In the genomic region with DNA sequence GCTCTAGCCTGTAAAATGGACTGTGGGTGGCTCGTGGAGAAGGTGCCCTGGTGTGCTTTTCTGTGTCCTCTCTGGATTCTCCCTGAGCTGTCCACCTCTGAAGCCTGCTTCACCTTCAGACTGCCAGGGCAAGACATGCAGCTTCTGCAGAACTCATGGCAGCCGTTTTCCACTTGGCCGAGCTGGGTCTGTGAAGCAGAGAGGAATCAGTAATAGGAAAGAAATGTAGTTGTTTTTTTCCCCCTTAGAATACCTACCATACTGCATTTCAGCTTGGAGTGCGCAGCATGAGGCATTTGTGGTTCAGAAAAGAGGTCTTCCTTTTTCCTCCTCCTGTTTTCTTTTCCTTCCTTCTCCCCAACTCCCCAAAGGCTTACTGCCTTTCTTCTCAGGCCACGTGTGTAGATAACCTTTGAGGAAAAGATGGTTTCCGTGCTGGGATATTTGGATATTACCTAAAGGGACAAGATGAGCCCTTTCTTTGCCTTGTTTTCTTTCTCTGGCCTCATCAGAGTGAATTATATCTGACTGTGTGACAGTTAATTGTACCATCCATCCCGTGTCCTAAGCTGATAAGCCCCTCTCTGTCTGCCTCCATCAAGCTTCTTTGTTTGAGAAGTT, we compare ENCODE assay signal across 8 cellular contexts. TPM values are rescaled to one million over a fixed set of nuclear protein-coding genes. Genes with fewer than 3 reads are reported as not detected.
DNase-seq lines count a peak whose midpoint lies in the region; ATAC-seq and TF ChIP-seq lines count a peak whose summit lies in the region.

No MANE protein-coding gene starts in this region.

- intact Hi-C loops in left ventricle myocardium superior (cut with micrococcal nuclease) = no loop called here

- H3K27me3 Mint-ChIP-seq in stimulated activated memory B cell treated with anti-CD40 and anti-IgM and Interleukin-4, amounts not matched to agents 10 μg/mL and 1 μg/mL and 100 μg/mL, for 72 hours = no peaks in the 10 kb centered on the region

- H3K4me3 Mint-ChIP-seq in stimulated activated memory B cell treated with anti-CD40 and anti-IgM and Interleukin-4, amounts not matched to agents 10 μg/mL and 1 μg/mL and 100 μg/mL, for 72 hours = peak overlapping the region; percentile 59

- ATAC-seq in SK-N-SH treated with all-trans-retinoic acid at 6 μM for 48 hours (peak; percentile 34), left ventricle myocardium superior (peak; percentile 24), GM21576 (IDR thresholded peaks at IDR 0.05; ENCODE audit: unreplicated experiment) (no peak)
- no peak for ATAC-seq in stimulated activated memory B cell treated with anti-CD40 and anti-IgM and Interleukin-4, amounts not matched to agents 10 μg/mL and 1 μg/mL and 100 μg/mL, for 72 hours

- no peaks in the 10 kb centered on the region for H3K9me3 Mint-ChIP-seq in stimulated activated memory B cell treated with anti-CD40 and anti-IgM and Interleukin-4, amounts not matched to agents 10 μg/mL and 1 μg/mL and 100 μg/mL, for 72 hours

- DNase-seq in DMS53 (lab: John Stamatoyannopoulos, UW) (peak; percentile 45), DMS53 treated with DMSO at 0.1 percent for 48 hours (lab: John Stamatoyannopoulos, UW; ENCODE audit: unreplicated experiment) (no peak), left ventricle myocardium superior (no peak), NCI-H146 (lab: John Stamatoyannopoulos, UW) (no peak), NCI-H2029 (lab: John Stamatoyannopoulos, UW) (no peak)

- peaks cover 82% of the 10 kb centered on the region for H3K4me1 Mint-ChIP-seq in stimulated activated memory B cell treated with anti-CD40 and anti-IgM and Interleukin-4, amounts not matched to agents 10 μg/mL and 1 μg/mL and 100 μg/mL, for 72 hours

- H3K36me3 Mint-ChIP-seq in stimulated activated memory B cell treated with anti-CD40 and anti-IgM and Interleukin-4, amounts not matched to agents 10 μg/mL and 1 μg/mL and 100 μg/mL, for 72 hours = no peaks in the 10 kb centered on the region

- peak overlapping the region; percentile 82 for H3K27ac Mint-ChIP-seq in stimulated activated memory B cell treated with anti-CD40 and anti-IgM and Interleukin-4, amounts not matched to agents 10 μg/mL and 1 μg/mL and 100 μg/mL, for 72 hours

TF ChIP-seq in SK-N-SH treated with all-trans-retinoic acid at 6 μM for 48 hours, 23 proteins besides CTCF, POLR2A, EP300 and RAD21:
- TF ChIP-seq, protein P1, sequence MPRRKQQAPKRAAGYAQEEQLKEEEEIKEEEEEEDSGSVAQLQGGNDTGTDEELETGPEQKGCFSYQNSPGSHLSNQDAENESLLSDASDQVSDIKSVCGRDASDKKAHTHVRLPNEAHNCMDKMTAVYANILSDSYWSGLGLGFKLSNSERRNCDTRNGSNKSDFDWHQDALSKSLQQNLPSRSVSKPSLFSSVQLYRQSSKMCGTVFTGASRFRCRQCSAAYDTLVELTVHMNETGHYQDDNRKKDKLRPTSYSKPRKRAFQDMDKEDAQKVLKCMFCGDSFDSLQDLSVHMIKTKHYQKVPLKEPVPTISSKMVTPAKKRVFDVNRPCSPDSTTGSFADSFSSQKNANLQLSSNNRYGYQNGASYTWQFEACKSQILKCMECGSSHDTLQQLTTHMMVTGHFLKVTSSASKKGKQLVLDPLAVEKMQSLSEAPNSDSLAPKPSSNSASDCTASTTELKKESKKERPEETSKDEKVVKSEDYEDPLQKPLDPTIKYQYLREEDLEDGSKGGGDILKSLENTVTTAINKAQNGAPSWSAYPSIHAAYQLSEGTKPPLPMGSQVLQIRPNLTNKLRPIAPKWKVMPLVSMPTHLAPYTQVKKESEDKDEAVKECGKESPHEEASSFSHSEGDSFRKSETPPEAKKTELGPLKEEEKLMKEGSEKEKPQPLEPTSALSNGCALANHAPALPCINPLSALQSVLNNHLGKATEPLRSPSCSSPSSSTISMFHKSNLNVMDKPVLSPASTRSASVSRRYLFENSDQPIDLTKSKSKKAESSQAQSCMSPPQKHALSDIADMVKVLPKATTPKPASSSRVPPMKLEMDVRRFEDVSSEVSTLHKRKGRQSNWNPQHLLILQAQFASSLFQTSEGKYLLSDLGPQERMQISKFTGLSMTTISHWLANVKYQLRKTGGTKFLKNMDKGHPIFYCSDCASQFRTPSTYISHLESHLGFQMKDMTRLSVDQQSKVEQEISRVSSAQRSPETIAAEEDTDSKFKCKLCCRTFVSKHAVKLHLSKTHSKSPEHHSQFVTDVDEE (CRISPR knock-in tag; IDR thresholded peaks at IDR 0.05) = no peak
- TF ChIP-seq ZNF565 (CRISPR knock-in tag; conservative IDR thresholded peaks at IDR 0.05; ENCODE audit: low read depth) (no peak), ZC3H10 (CRISPR knock-in tag; IDR thresholded peaks at IDR 0.05) (no peak)
- TF ChIP-seq, protein P2, sequence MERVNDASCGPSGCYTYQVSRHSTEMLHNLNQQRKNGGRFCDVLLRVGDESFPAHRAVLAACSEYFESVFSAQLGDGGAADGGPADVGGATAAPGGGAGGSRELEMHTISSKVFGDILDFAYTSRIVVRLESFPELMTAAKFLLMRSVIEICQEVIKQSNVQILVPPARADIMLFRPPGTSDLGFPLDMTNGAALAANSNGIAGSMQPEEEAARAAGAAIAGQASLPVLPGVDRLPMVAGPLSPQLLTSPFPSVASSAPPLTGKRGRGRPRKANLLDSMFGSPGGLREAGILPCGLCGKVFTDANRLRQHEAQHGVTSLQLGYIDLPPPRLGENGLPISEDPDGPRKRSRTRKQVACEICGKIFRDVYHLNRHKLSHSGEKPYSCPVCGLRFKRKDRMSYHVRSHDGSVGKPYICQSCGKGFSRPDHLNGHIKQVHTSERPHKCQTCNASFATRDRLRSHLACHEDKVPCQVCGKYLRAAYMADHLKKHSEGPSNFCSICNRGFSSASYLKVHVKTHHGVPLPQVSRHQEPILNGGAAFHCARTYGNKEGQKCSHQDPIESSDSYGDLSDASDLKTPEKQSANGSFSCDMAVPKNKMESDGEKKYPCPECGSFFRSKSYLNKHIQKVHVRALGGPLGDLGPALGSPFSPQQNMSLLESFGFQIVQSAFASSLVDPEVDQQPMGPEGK (CRISPR knock-in tag; IDR thresholded peaks at IDR 0.05; ENCODE audit: borderline replicate concordance) = no peak

RNA-seq across cellular contexts. Expression of a gene that starts 39.4 kb away (rescaled TPM):
- 36.2 TPM for total RNA-seq in left ventricle myocardium superior

Comparison
In these comparisons a context has a peak if more than half of its experiments do, and no peak if none do; other contexts are left out.
1. ATAC-seq: peak in SK-N-SH treated with all-trans-retinoic acid at 6 μM for 48 hours (single experiment) and left ventricle myocardium superior (single experiment); none in stimulated activated memory B cell treated with anti-CD40 and anti-IgM and Interleukin-4, amounts not matched to agents 10 μg/mL and 1 μg/mL and 100 μg/mL, for 72 hours (single experiment) and GM21576 (single experiment).